Comparison of ENCODE assay signal across 8 cellular contexts in genomic region chr17:73311781-73312641, GRCh38. TPM values are rescaled to one million over a fixed set of nuclear protein-coding genes. Genes with fewer than 3 reads are reported as not detected.
DNase-seq lines count a peak whose midpoint lies in the region; ATAC-seq and TF ChIP-seq lines count a peak whose summit lies in the region.

Gene CDC42EP4, minus strand, starts transcription at chr17:73312001. Its CDS starts 25,501 bp downstream, at chr17:73286500.

- peaks cover 27% of the 10 kb centered on the region for H3K4me1 ChIP-seq in HUES64 (ENCODE audit: insufficient read depth, low read length)
- H3K4me1 ChIP-seq in esophagus squamous epithelium, result peaks cover 26 to 80% (median 51%) of the 10 kb centered on the region in 3 donors
- H3K4me1 ChIP-seq in muscle layer of duodenum (ENCODE audit: control insufficient read depth in 1 of 2, insufficient read depth in 2 of 2, low read length in 2 of 2), result peaks cover under 1 to 27% of the 10 kb centered on the region in 2 donors

- H3K4me3 Mint-ChIP-seq in activated T-helper 1 cell treated with anti-CD3 and anti-CD28 coated beads, Interleukin-12 subunit alpha, Interleukin-12 subunit beta, Interleukin-2, Interleukin-4 antibody, amounts not matched to agents 30 ng/mL and 10 ng/mL and 1 ng/mL, durations not matched to agents 14 hours and 24 hours and 36 hours, result peak within 1 kb of the TSS; percentile 85

- H3K9me3 Mint-ChIP-seq in activated T-helper 1 cell treated with anti-CD3 and anti-CD28 coated beads, Interleukin-12 subunit alpha, Interleukin-12 subunit beta, Interleukin-2, Interleukin-4 antibody, amounts not matched to agents 30 ng/mL and 10 ng/mL and 1 ng/mL, durations not matched to agents 14 hours and 24 hours and 36 hours, result no peaks in the 10 kb centered on the region

- H3K27ac ChIP-seq in HUES64 (ENCODE audit: low read depth, low read length), result peak within 1 kb of the TSS; percentile 83; the same call in 1 of the 2 replicates
- H3K27ac ChIP-seq in esophagus squamous epithelium, result peak within 1 kb of the TSS; percentile 96 to 100 (median 100)
- peak within 1 kb of the TSS; percentile 97 for H3K27ac ChIP-seq in muscle layer of duodenum (ENCODE audit: low read length)

- ATAC-seq in GM21515 (IDR thresholded peaks at IDR 0.05; ENCODE audit: unreplicated experiment), result peak; percentile 92

- H3K4me3 ChIP-seq in HUES64 (ENCODE audit: low read length), result peak within 1 kb of the TSS; percentile 94
- peak within 1 kb of the TSS; percentile 80 to 100 (median 99) for H3K4me3 ChIP-seq in esophagus squamous epithelium
- peak within 1 kb of the TSS; percentile 95 to 97 for H3K4me3 ChIP-seq in muscle layer of duodenum (ENCODE audit: low read depth in 1 of 2, low read length in 2 of 2)

- H3K9me3 ChIP-seq in HUES64 (ENCODE audit: insufficient read depth, low read depth, low read length) (no peaks in the 10 kb centered on the region), esophagus squamous epithelium (no peaks in the 10 kb centered on the region), muscle layer of duodenum (ENCODE audit: control insufficient read depth in 1 of 2, low read length in 2 of 2) (no peaks in the 10 kb centered on the region)

- H3K36me3 ChIP-seq in HUES64 (ENCODE audit: insufficient read depth, low read length) (no peaks in the 10 kb centered on the region), esophagus squamous epithelium (no peaks in the 10 kb centered on the region), muscle layer of duodenum (ENCODE audit: control insufficient read depth in 1 of 2, insufficient read depth in 2 of 2, low read length in 2 of 2) (no peaks in the 10 kb centered on the region)

- H3K27ac Mint-ChIP-seq in activated T-helper 1 cell treated with anti-CD3 and anti-CD28 coated beads, Interleukin-12 subunit alpha, Interleukin-12 subunit beta, Interleukin-2, Interleukin-4 antibody, amounts not matched to agents 30 ng/mL and 10 ng/mL and 1 ng/mL, durations not matched to agents 14 hours and 24 hours and 36 hours, result no peak within 1 kb of the TSS

- intact Hi-C loops in activated T-helper 1 cell treated with anti-CD3 and anti-CD28 coated beads, Interleukin-12 subunit alpha, Interleukin-12 subunit beta, Interleukin-2, Interleukin-4 antibody, amounts not matched to agents 30 ng/mL and 10 ng/mL and 1 ng/mL, durations not matched to agents 14 hours and 24 hours and 36 hours (cut with micrococcal nuclease), result loop anchor here (1.0 to 5.0 kb wide), 8 partner anchors 57 to 720 kb away; partner anchors contain the start of gene SLC39A11
- intact Hi-C loops in esophagus squamous epithelium (cut with DNase I), result no loop called here

- H3K9ac ChIP-seq in HUES64 (ENCODE audit: low read depth, low read length), result peak within 1 kb of the TSS; percentile 81

- H3K36me3 Mint-ChIP-seq in activated T-helper 1 cell treated with anti-CD3 and anti-CD28 coated beads, Interleukin-12 subunit alpha, Interleukin-12 subunit beta, Interleukin-2, Interleukin-4 antibody, amounts not matched to agents 30 ng/mL and 10 ng/mL and 1 ng/mL, durations not matched to agents 14 hours and 24 hours and 36 hours (ENCODE audit: low read depth), result no peaks in the 10 kb centered on the region

- under 1% methylated on average over 71 of the region's 71 CpGs for whole genome bisulfite sequencing in HUES64
- 4% methylated on average over 11 of the region's 71 CpGs; no CpG with 5 or more reads in 1 of the 2 donors for WGBS in esophagus squamous epithelium, 2 donors

- DNase-seq in DMS 273 treated with DMSO at 0.1 percent for 48 hours (lab: John Stamatoyannopoulos, UW) (peak; percentile 72), esophagus squamous epithelium (lab: John Stamatoyannopoulos, UW) (no peak)
- peak; percentile 84 for DNase-seq in activated T-helper 1 cell treated with anti-CD3 and anti-CD28 coated beads, Interleukin-12 subunit alpha, Interleukin-12 subunit beta, Interleukin-2, Interleukin-4 antibody, amounts not matched to agents 30 ng/mL and 10 ng/mL and 1 ng/mL, durations not matched to agents 14 hours and 24 hours and 36 hours (ENCODE audit: low spot score)
- DNase-seq in stimulated activated CD8-positive, alpha-beta memory T cell treated with anti-CD3 and anti-CD28 coated beads, Interleukin-7, amount 100 ng/mL, for 24 hours (ENCODE audit: low read depth), result peak; percentile 64

- H3K27me3 Mint-ChIP-seq in activated T-helper 1 cell treated with anti-CD3 and anti-CD28 coated beads, Interleukin-12 subunit alpha, Interleukin-12 subunit beta, Interleukin-2, Interleukin-4 antibody, amounts not matched to agents 30 ng/mL and 10 ng/mL and 1 ng/mL, durations not matched to agents 14 hours and 24 hours and 36 hours (ENCODE audit: insufficient read depth), result peaks cover 18% of the 10 kb centered on the region

- H3K27me3 ChIP-seq in HUES64 (ENCODE audit: insufficient read depth, low read length), result peaks cover 13% of the 10 kb centered on the region
- no peaks in the 10 kb centered on the region for H3K27me3 ChIP-seq in esophagus squamous epithelium
- no peaks in the 10 kb centered on the region for H3K27me3 ChIP-seq in muscle layer of duodenum (ENCODE audit: low read depth, low read length)

- TF ChIP-seq POLR2A in esophagus squamous epithelium (IDR thresholded peaks at IDR 0.05), result peak; percentile 23 to 99 (median 98)

- TF ChIP-seq CTCF in esophagus squamous epithelium (IDR thresholded peaks at IDR 0.05), result peak in 3 of 6 experiments; percentile 1 to 14 (median 2)

- H3K4me1 Mint-ChIP-seq in activated T-helper 1 cell treated with anti-CD3 and anti-CD28 coated beads, Interleukin-12 subunit alpha, Interleukin-12 subunit beta, Interleukin-2, Interleukin-4 antibody, amounts not matched to agents 30 ng/mL and 10 ng/mL and 1 ng/mL, durations not matched to agents 14 hours and 24 hours and 36 hours (ENCODE audit: low read depth), result peaks cover 7% of the 10 kb centered on the region

TF ChIP-seq in PFSK-1, 5 proteins besides CTCF, POLR2A, EP300 and RAD21:
- peak; percentile 60 for TF ChIP-seq POLR2AphosphoS5 (IDR thresholded peaks at IDR 0.05; ENCODE audit: low read depth, low read length)
- 0 out of 4 replicates have a peak, but pooled peaks of 1 of the 2 experiments have one; percentile 8 for TF ChIP-seq REST (IDR thresholded peaks at IDR 0.05; ENCODE audit: insufficient read depth in 1 of 2, low read depth in 2 of 2, low read length in 2 of 2)
- TF ChIP-seq SIN3A (IDR thresholded peaks at IDR 0.05; ENCODE audit: borderline replicate concordance, insufficient read depth, low read length), result no peak; the same call in 1 of the 2 replicates
- peak; percentile 61; the same call in 1 of the 2 replicates for TF ChIP-seq TAF1 (IDR thresholded peaks at IDR 0.05; ENCODE audit: borderline replicate concordance, insufficient read depth, low read length)
- TF ChIP-seq FOXP2 (optimal IDR thresholded peaks at IDR 0.05; ENCODE audit: borderline replicate concordance, extremely low read depth, extremely low read length, insufficient read depth), result peak; percentile 44

RNA-seq across cellular contexts. Expression of gene CDC42EP4, which starts in this region (rescaled TPM):
- 16.1 TPM for polyA plus RNA-seq in HUES64 (2013, experiment 1 of 2)
- polyA plus RNA-seq in HUES64 (2013, experiment 2 of 2), result 20.4 TPM
- 32.4 TPM for polyA plus RNA-seq in PFSK-1 (2012; ENCODE audit: insufficient read length, low read depth)
- 0.78 and 1.1 TPM in 2 replicates for total RNA-seq in activated T-helper 1 cell treated with anti-CD3 and anti-CD28 coated beads, Interleukin-12 subunit alpha, Interleukin-12 subunit beta, Interleukin-2, Interleukin-4 antibody, amounts not matched to agents 30 ng/mL and 10 ng/mL and 1 ng/mL, durations not matched to agents 14 hours and 24 hours and 36 hours
- total RNA-seq in esophagus squamous epithelium, result 10 to 100 TPM; 45.1 to 63.9 (median 52.9) TPM

Comparison
In these comparisons a context has a peak if more than half of its experiments do, and no peak if none do; other contexts are left out.
1. RNA of gene CDC42EP4 (total RNA-seq): 45.1 to 63.9 TPM in esophagus squamous epithelium; 0.78 to 1.1 TPM in activated T-helper 1 cell treated with anti-CD3 and anti-CD28 coated beads, Interleukin-12 subunit alpha, Interleukin-12 subunit beta, Interleukin-2, Interleukin-4 antibody, amounts not matched to agents 30 ng/mL and 10 ng/mL and 1 ng/mL, durations not matched to agents 14 hours and 24 hours and 36 hours; every median in the first group is over 10 times any median in the second.
2. Peak in every context shown above with its lines, with median percentiles within 50 percentile points of each other: H3K27ac ChIP-seq and H3K4me3 ChIP-seq.